8 cellular contexts compared by ENCODE assay signal in the genomic region with DNA sequence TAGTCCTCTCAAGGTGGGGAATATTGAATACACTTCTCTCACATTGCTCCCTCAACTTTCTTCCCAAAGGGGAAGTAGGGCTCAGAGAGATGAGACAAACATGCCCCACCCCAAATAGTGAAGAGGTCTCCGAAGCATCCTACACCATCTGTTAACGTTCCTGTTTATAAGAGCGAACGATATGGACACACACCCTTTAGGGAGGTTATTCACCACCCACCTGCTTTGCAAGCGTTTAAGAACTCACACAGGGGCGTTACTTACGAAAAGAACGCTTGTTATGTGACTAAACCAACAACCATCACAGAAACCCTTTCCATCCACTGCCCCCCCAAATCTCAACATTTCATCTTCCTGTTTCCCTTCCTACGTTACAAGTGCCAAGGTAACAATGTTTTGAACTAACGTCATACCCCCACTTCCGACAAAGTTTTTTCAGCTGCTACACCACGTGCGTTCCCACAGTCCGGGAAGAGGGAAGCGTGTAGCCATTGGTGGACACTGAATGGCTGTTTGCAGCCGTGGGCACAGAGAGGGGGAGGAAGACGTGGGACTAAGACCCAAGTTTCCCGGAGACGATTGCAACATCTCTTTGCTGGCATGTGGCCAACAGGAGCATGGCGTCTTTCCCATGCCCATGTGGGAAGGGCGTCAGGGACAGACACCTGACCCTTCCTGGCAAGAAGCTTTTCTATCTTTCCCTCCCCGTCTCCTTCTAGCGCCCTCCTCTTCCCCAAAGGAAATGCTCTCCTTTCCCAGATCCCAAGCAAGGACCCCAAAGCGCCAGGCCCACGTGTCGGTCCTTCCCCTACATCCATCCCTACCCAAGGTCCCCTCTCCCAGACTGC. TPM values are rescaled to one million over a fixed set of nuclear protein-coding genes. Genes with fewer than 3 reads are reported as not detected.
DNase-seq lines count a peak whose midpoint lies in the region; ATAC-seq and TF ChIP-seq lines count a peak whose summit lies in the region.

No MANE protein-coding gene starts in this region.

- no peaks in the 10 kb centered on the region for H3K27me3 ChIP-seq in tibial artery

- peaks cover 0 to 53% (median 29%) of the 10 kb centered on the region in 4 donors for H3K4me1 ChIP-seq in tibial artery

- peak; percentile 92 for ATAC-seq in Right ventricle myocardium inferior

- intact Hi-C loops in Right ventricle myocardium inferior (cut with DNase I) (loop anchor here (2.0 to 10.0 kb wide), 4 partner anchors 15 to 510 kb away; a partner anchor contains a TSS), tibial artery (cut with DNase I; ENCODE audit: low total_unique reads) (loop anchor here (5.0 to 10.0 kb wide), 2 partner anchors 107 to 510 kb away; a partner anchor contains a TSS)

- peaks cover 0 to 6% (median 0%) of the 10 kb centered on the region in 3 donors for H3K36me3 ChIP-seq in tibial artery

- peak overlapping the region; percentile 98 for H3K27ac Mint-ChIP-seq in osteocyte (ENCODE audit: unreplicated experiment)

- no peaks in the 10 kb centered on the region for H3K9me3 ChIP-seq in tibial artery

- peak overlapping the region; percentile 95 to 97 for H3K27ac ChIP-seq in tibial artery

- no peaks in the 10 kb centered on the region for H3K36me3 Mint-ChIP-seq in osteocyte (ENCODE audit: unreplicated experiment)

- TF ChIP-seq CTCF in osteocyte (IDR thresholded peaks at IDR 0.05) (no peak), tibial artery (IDR thresholded peaks at IDR 0.05) (no peak)

- DNase-seq in AG08396 (ENCODE audit: low spot score): peak; percentile 91
- peak; percentile 92 for DNase-seq in HT-29 (ENCODE audit: low spot score)
- peak; percentile 93 for DNase-seq in SIG-M5 treated with dmso at 0.1 percent for 504 hours (lab: John Stamatoyannopoulos, UW; ENCODE audit: unreplicated experiment)
- DNase-seq in activated naive CD8-positive, alpha-beta T cell treated with anti-CD3 and anti-CD28 coated beads, Interleukin-2, amount 50 U/mL, for 16 hours (ENCODE audit: low read depth, low spot score): peak; percentile 34
- peak; percentile 87 for DNase-seq in Right ventricle myocardium inferior (ENCODE audit: missing footprints)
- DNase-seq in osteocyte (ENCODE audit: extremely low spot score, unreplicated experiment): peak; percentile 95
- DNase-seq in tibial artery: peak; percentile 96 to 99

- no peaks in the 10 kb centered on the region for H3K27me3 Mint-ChIP-seq in osteocyte (ENCODE audit: unreplicated experiment)

- H3K4me1 Mint-ChIP-seq in osteocyte (ENCODE audit: unreplicated experiment): peaks cover 62% of the 10 kb centered on the region

- peak overlapping the region; percentile 71 to 98 for H3K4me3 ChIP-seq in tibial artery

- peak overlapping the region; percentile 94 for H3K4me3 Mint-ChIP-seq in osteocyte (ENCODE audit: unreplicated experiment)

- no peaks in the 10 kb centered on the region for H3K9me3 Mint-ChIP-seq in osteocyte (ENCODE audit: unreplicated experiment)

- TF ChIP-seq POLR2A in GM19099 (IDR thresholded peaks at IDR 0.05; ENCODE audit: extremely low read depth, insufficient read length, low read depth): peak; percentile 46

RNA-seq across cellular contexts. Expression of a gene that starts 1.2 kb away (rescaled TPM):
- total RNA-seq in HT-29 (2014; rRNA removed; shearing (Covaris generic)): 195 and 214 TPM in 2 replicates
- total RNA-seq in Right ventricle myocardium inferior: 594 TPM
- total RNA-seq in osteocyte: 302 and 334 TPM in 2 replicates

RNA-seq across cellular contexts. Expression of a gene that starts 48.0 kb away (rescaled TPM):
- total RNA-seq in HT-29 (2014; rRNA removed; shearing (Covaris generic)): 7.4 and 12.8 TPM in 2 replicates
- total RNA-seq in Right ventricle myocardium inferior: not detected
- 0.48 TPM in 1 of 2 replicates, not detected in the other for total RNA-seq in osteocyte

Comparison
In these comparisons a context has a peak if more than half of its experiments do, and no peak if none do; other contexts are left out.
1. Peak in every context shown above with its lines: DNase-seq, ATAC-seq, H3K4me3 ChIP-seq and H3K27ac ChIP-seq.
2. DNase-seq: peak in every context shown above with its lines; median percentile 98 in tibial artery; 95 in osteocyte; 93 in SIG-M5 treated with dmso at 0.1 percent for 504 hours; 92 in HT-29; 91 in AG08396; 87 in Right ventricle myocardium inferior; 34 in activated naive CD8-positive, alpha-beta T cell treated with anti-CD3 and anti-CD28 coated beads, Interleukin-2, amount 50 U/mL, for 16 hours.